22 cellular contexts compared by ENCODE assay signal in genomic region chr16:73527191-73527590, GRCh38.
DNase-seq lines count a peak whose midpoint lies in the region; ATAC-seq and TF ChIP-seq lines count a peak whose summit lies in the region.
"Had no signal": no experiment of that assay in that cellular context is flagged by ENCODE, and none has a peak within 500 bp of the region (broad histone marks: within the 10 kb centered on the region; RNA-seq: fewer than 3 reads in every experiment).

No MANE protein-coding gene starts in this region.

- DNase-seq in NCI-H1417 (lab: John Stamatoyannopoulos, UW) = peak; percentile 28 to 67 (median 44)
- no peak for DNase-seq in NCI-H1417 treated with DMSO at 0.1 percent for 48 hours (lab: John Stamatoyannopoulos, UW)
- DNase-seq in GM12864 (ENCODE audit: low read depth) = no peak
- peak; percentile 41 for DNase-seq in NCI-H748 (lab: John Stamatoyannopoulos, UW; ENCODE audit: unreplicated experiment)
- no peak for DNase-seq in hepatocyte (ENCODE audit: low spot score)
- DNase-seq in testis = no peak
- DNase-seq in Karpas-422 = no peak
- no peak for DNase-seq in sciatic nerve (ENCODE audit: low spot score)
- DNase-seq: ACHN; activated CD4-positive, alpha-beta memory T cell treated with anti-CD3 and anti-CD28 coated beads, Interleukin-2, amount 10 ng/mL, durations not matched to agents 7 days and 5 days; activated T-cell treated with anti-CD3 and anti-CD28 coated beads, Interleukin-2, amount 50 U/mL, for 48 hours; CD8-positive, alpha-beta T cell; effector CD4-positive, alpha-beta T cell; HCEC 1CT; heart left ventricle; mesenchymal stem cell; Peyer's patch; psoas muscle; stimulated activated CD4-positive, alpha-beta T cell treated with anti-CD3 and anti-CD28 coated beads, Interleukin-12 subunit alpha, Interleukin-12 subunit beta, amount 100 ng/mL, for 4 hours; stimulated activated naive CD8-positive, alpha-beta T cell treated with anti-CD3 and anti-CD28 coated beads, Interleukin-15, Interleukin-2, amounts not matched to agents 100 U/mL and 50 U/mL, for 24 hours; upper lobe of right lung had no signal

- intact Hi-C loops in testis (cut with DNase I; ENCODE audit: low total_unique reads) (no loop called here), sciatic nerve (cut with DNase I) (no loop called here)

- H3K36me3 ChIP-seq in hepatocyte (replicated peaks; ENCODE audit: insufficient read depth, low read depth) = no peaks in the 10 kb centered on the region
- H3K36me3 ChIP-seq in testis (ENCODE audit: low read depth, missing control alignments) = no peaks in the 10 kb centered on the region
- H3K36me3 ChIP-seq in Karpas-422 (ENCODE audit: insufficient read depth, low read length) = no peaks in the 10 kb centered on the region
- H3K36me3 ChIP-seq: heart left ventricle, Peyer's patch, upper lobe of right lung had no signal

- H3K9me3 ChIP-seq in hepatocyte (ENCODE audit: low read depth) (no peaks in the 10 kb centered on the region), testis (no peaks in the 10 kb centered on the region), Karpas-422 (ENCODE audit: low read length) (no peaks in the 10 kb centered on the region)
- H3K9me3 ChIP-seq: heart left ventricle, Peyer's patch, psoas muscle, upper lobe of right lung had no signal

- H3K4me3 ChIP-seq in GM12864 (ENCODE audit: low read depth, low read length) (no peak overlapping the region), hepatocyte (no peak overlapping the region), testis (no peak overlapping the region), Karpas-422 (ENCODE audit: low read length) (no peak overlapping the region)
- H3K4me3 ChIP-seq: heart left ventricle, Peyer's patch, psoas muscle, upper lobe of right lung had no signal

- no peak for TF ChIP-seq POLR2A in testis (IDR thresholded peaks at IDR 0.05)

- H3K27ac ChIP-seq in hepatocyte = no peak overlapping the region
- H3K27ac ChIP-seq in testis = no peak overlapping the region
- H3K27ac ChIP-seq in Karpas-422 (ENCODE audit: low read length) = no peak overlapping the region
- H3K27ac ChIP-seq: heart left ventricle, Peyer's patch, psoas muscle, upper lobe of right lung had no signal

- TF ChIP-seq CTCF in GM12864 (IDR thresholded peaks at IDR 0.05; ENCODE audit: low read depth, low read length, missing control alignments) = peak; percentile 10
- TF ChIP-seq CTCF in hepatocyte (IDR thresholded peaks at IDR 0.05; ENCODE audit: poor library complexity) = peak; percentile 29
- no peak for TF ChIP-seq CTCF in testis (IDR thresholded peaks at IDR 0.05)

- H3K9ac ChIP-seq in Karpas-422 (ENCODE audit: low read length) = no peak overlapping the region

- H2AFZ ChIP-seq in hepatocyte (no peak overlapping the region), Karpas-422 (ENCODE audit: low read length) (no peak overlapping the region)

- H3K79me2 ChIP-seq in hepatocyte = no peaks in the 10 kb centered on the region
- no peaks in the 10 kb centered on the region for H3K79me2 ChIP-seq in Karpas-422 (ENCODE audit: low read length)

- H3K27me3 ChIP-seq in hepatocyte (no peaks in the 10 kb centered on the region), testis (no peaks in the 10 kb centered on the region), Karpas-422 (ENCODE audit: low read length) (no peaks in the 10 kb centered on the region)
- H3K27me3 ChIP-seq: heart left ventricle, Peyer's patch, upper lobe of right lung had no signal

- no peaks in the 10 kb centered on the region for H3K9me2 ChIP-seq in hepatocyte (replicated peaks; ENCODE audit: insufficient read depth)
- no peaks in the 10 kb centered on the region for H3K9me2 ChIP-seq in Karpas-422 (replicated peaks; ENCODE audit: insufficient read depth, low read length)

- no peaks in the 10 kb centered on the region for H3K4me1 ChIP-seq in hepatocyte (ENCODE audit: insufficient read depth)
- H3K4me1 ChIP-seq in testis = no peaks in the 10 kb centered on the region
- no peaks in the 10 kb centered on the region for H3K4me1 ChIP-seq in Karpas-422 (ENCODE audit: low read length)
- H3K4me1 ChIP-seq: Peyer's patch, upper lobe of right lung had no signal

- H3K4me2 ChIP-seq in hepatocyte (no peak overlapping the region), Karpas-422 (ENCODE audit: low read depth, low read length, poor library complexity, severe bottlenecking) (no peak overlapping the region)

- H4K20me1 ChIP-seq in hepatocyte (ENCODE audit: insufficient read depth, poor library complexity, severe bottlenecking) (no peaks in the 10 kb centered on the region), Karpas-422 (ENCODE audit: insufficient read depth, low read depth, low read length) (no peaks in the 10 kb centered on the region)

- ATAC-seq in sciatic nerve = no peak
- ATAC-seq: CD8-positive, alpha-beta T cell; heart left ventricle; natural killer cell treated with Interleukin-12 subunit alpha and Interleukin-12 subunit beta and Interleukin-15 and Interleukin-18, amount 100 ng/mL, for 72 hours; psoas muscle; stimulated activated naive CD8-positive, alpha-beta T cell treated with anti-CD3 and anti-CD28 coated beads, Interleukin-15, Interleukin-2, amounts not matched to agents 100 U/mL and 50 U/mL, for 24 hours; upper lobe of right lung had no signal

- 87% methylated on average over 4 of the region's 4 CpGs for WGBS in hepatocyte (ENCODE audit: low lambda C conversion rate, missing lambda C conversion rate)
- whole genome bisulfite sequencing in testis, 2 donors = 87 to 95% methylated on average over 2 to 4 of the region's 4 CpGs

Comparison
In these comparisons a context has a peak if more than half of its experiments do, and no peak if none do; other contexts are left out.
1. DNase-seq: peak in NCI-H1417 (3 of 3) and NCI-H748 (single experiment); none in NCI-H1417 treated with DMSO at 0.1 percent for 48 hours (single experiment), GM12864 (single experiment), hepatocyte (single experiment), testis (single experiment), Karpas-422 (single experiment) and sciatic nerve (single experiment).
2. CTCF ChIP-seq: peak in GM12864 (single experiment) and hepatocyte (single experiment); none in testis (0 of 3).